Comparison of ENCODE assay signal across 8 cellular contexts in the genomic region with DNA sequence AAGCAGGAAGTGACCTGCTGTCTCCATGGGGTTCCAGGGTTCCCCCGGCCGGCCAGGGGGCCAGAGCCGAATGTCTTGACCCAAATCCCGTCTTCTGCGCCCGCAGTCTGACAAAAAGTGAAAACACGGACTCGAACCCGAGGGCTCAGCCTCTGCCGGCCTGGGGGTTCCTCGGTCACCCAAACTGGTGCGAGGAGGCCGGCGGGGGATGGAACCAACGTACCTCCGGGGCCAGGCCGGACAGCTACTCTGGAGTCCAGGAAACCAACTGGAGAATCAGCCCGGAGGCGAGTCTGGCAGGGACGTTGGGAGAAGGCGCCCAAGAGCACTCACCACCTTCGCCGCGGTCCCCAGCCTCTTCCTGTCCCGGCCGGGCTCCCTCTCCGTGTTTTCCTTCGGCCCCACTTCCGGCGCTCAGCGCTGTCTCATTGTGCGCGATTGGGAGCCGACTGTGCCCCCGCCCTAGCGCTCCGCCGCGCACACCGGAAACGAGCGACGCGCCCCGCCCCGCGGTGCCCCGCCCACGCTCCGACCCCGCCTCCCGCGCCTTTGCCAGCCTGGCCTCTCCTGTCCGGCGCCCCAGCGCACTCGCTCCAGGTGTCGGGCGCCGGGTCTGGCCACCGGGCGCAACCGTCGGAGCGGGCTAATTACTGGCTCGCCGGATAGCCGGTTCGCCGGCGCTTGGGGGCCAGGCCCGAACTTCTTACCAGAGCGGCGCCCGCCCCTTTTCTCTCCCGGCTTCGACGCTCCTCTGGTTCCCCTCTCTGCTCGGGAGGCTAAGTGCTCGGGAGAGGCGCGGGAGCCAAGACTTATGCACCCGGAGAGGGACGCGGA. TPM values are rescaled to one million over a fixed set of nuclear protein-coding genes. Genes with fewer than 3 reads are reported as not detected.
A peak's percentile ranks its signal among the peaks of the same experiment; 100 is the strongest.
DNase-seq lines count a peak whose midpoint lies in the region; ATAC-seq and TF ChIP-seq lines count a peak whose summit lies in the region.

A gene with protein sequence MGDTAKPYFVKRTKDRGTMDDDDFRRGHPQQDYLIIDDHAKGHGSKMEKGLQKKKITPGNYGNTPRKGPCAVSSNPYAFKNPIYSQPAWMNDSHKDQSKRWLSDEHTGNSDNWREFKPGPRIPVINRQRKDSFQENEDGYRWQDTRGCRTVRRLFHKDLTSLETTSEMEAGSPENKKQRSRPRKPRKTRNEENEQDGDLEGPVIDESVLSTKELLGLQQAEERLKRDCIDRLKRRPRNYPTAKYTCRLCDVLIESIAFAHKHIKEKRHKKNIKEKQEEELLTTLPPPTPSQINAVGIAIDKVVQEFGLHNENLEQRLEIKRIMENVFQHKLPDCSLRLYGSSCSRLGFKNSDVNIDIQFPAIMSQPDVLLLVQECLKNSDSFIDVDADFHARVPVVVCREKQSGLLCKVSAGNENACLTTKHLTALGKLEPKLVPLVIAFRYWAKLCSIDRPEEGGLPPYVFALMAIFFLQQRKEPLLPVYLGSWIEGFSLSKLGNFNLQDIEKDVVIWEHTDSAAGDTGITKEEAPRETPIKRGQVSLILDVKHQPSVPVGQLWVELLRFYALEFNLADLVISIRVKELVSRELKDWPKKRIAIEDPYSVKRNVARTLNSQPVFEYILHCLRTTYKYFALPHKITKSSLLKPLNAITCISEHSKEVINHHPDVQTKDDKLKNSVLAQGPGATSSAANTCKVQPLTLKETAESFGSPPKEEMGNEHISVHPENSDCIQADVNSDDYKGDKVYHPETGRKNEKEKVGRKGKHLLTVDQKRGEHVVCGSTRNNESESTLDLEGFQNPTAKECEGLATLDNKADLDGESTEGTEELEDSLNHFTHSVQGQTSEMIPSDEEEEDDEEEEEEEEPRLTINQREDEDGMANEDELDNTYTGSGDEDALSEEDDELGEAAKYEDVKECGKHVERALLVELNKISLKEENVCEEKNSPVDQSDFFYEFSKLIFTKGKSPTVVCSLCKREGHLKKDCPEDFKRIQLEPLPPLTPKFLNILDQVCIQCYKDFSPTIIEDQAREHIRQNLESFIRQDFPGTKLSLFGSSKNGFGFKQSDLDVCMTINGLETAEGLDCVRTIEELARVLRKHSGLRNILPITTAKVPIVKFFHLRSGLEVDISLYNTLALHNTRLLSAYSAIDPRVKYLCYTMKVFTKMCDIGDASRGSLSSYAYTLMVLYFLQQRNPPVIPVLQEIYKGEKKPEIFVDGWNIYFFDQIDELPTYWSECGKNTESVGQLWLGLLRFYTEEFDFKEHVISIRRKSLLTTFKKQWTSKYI (N-terminal part only) (minus strand): TSS at position 363 of the 834 bp plus-strand sequence. CDS start 1,211 bp downstream, outside the sequence.

- ATAC-seq in activated T-helper 17 cell treated with anti-CD3 and anti-CD28 coated beads, Interleukin-2, amount 50 U/mL, for 72 hours (replicated peaks): peak; percentile 88
- ATAC-seq in naive thymus-derived CD8-positive, alpha-beta T cell: peak; percentile 90 to 94
- ATAC-seq in stimulated activated naive B cell treated with anti-CD40 and anti-IgM and Interleukin-4, amounts not matched to agents 10 μg/mL and 1 μg/mL and 100 μg/mL, for 72 hours (replicated peaks): peak; percentile 91 to 94

- POLR2A ChIA-PET in RWPE1 (lab: Yijun Ruan, JAX; ENCODE audit: low non-redundant PET): no interaction called here
- POLR2A ChIA-PET in naive thymus-derived CD8-positive, alpha-beta T cell (lab: Charles Lee): interaction anchor here (0.8 to 1.3 kb wide), 2 partner anchors 14 to 72 kb away, joined by 3 to 6 read pairs; partner anchors contain the start of gene ISCA1

- H3K4me3 ChIP-seq in fibroblast of mammary gland (ENCODE audit: control insufficient read depth, low read depth, low read length): peak within 1 kb of the TSS; percentile 98

- H3K27ac ChIP-seq in RWPE1: peak within 1 kb of the TSS; percentile 91

- CTCF ChIA-PET in RWPE1 (lab: Yijun Ruan, JAX): no interaction called here

- peak within 1 kb of the TSS; percentile 99 for H3K27ac Mint-ChIP-seq in activated T-helper 17 cell treated with anti-CD3 and anti-CD28 coated beads, Interleukin-2, amount 50 U/mL, for 72 hours
- H3K27ac Mint-ChIP-seq in naive thymus-derived CD8-positive, alpha-beta T cell: peak within 1 kb of the TSS; percentile 76 to 97 (median 95)
- peak within 1 kb of the TSS; percentile 97 for H3K27ac Mint-ChIP-seq in stimulated activated naive B cell treated with anti-CD40 and anti-IgM and Interleukin-4, amounts not matched to agents 10 μg/mL and 1 μg/mL and 100 μg/mL, for 72 hours

- H3K4me3 Mint-ChIP-seq in activated T-helper 17 cell treated with anti-CD3 and anti-CD28 coated beads, Interleukin-2, amount 50 U/mL, for 72 hours: peak within 1 kb of the TSS; percentile 95
- H3K4me3 Mint-ChIP-seq in naive thymus-derived CD8-positive, alpha-beta T cell: peak within 1 kb of the TSS; percentile 94 to 99 (median 96)
- H3K4me3 Mint-ChIP-seq in stimulated activated naive B cell treated with anti-CD40 and anti-IgM and Interleukin-4, amounts not matched to agents 10 μg/mL and 1 μg/mL and 100 μg/mL, for 72 hours: peak within 1 kb of the TSS; percentile 93 to 96

- H3K9me3 Mint-ChIP-seq in activated T-helper 17 cell treated with anti-CD3 and anti-CD28 coated beads, Interleukin-2, amount 50 U/mL, for 72 hours: no peaks in the 10 kb centered on the region
- H3K9me3 Mint-ChIP-seq in naive thymus-derived CD8-positive, alpha-beta T cell: no peaks in the 10 kb centered on the region
- H3K9me3 Mint-ChIP-seq in stimulated activated naive B cell treated with anti-CD40 and anti-IgM and Interleukin-4, amounts not matched to agents 10 μg/mL and 1 μg/mL and 100 μg/mL, for 72 hours: no peaks in the 10 kb centered on the region

- H3K4me1 Mint-ChIP-seq in activated T-helper 17 cell treated with anti-CD3 and anti-CD28 coated beads, Interleukin-2, amount 50 U/mL, for 72 hours: peaks cover 13% of the 10 kb centered on the region
- H3K4me1 Mint-ChIP-seq in naive thymus-derived CD8-positive, alpha-beta T cell: peaks cover 14 to 56% (median 42%) of the 10 kb centered on the region in 4 donors
- peaks cover 16 to 44% of the 10 kb centered on the region in 2 donors for H3K4me1 Mint-ChIP-seq in stimulated activated naive B cell treated with anti-CD40 and anti-IgM and Interleukin-4, amounts not matched to agents 10 μg/mL and 1 μg/mL and 100 μg/mL, for 72 hours

- H3K27me3 Mint-ChIP-seq in activated T-helper 17 cell treated with anti-CD3 and anti-CD28 coated beads, Interleukin-2, amount 50 U/mL, for 72 hours: no peaks in the 10 kb centered on the region
- no peaks in the 10 kb centered on the region for H3K27me3 Mint-ChIP-seq in naive thymus-derived CD8-positive, alpha-beta T cell
- no peaks in the 10 kb centered on the region for H3K27me3 Mint-ChIP-seq in stimulated activated naive B cell treated with anti-CD40 and anti-IgM and Interleukin-4, amounts not matched to agents 10 μg/mL and 1 μg/mL and 100 μg/mL, for 72 hours

- peaks cover 50% of the 10 kb centered on the region for H3K36me3 Mint-ChIP-seq in activated T-helper 17 cell treated with anti-CD3 and anti-CD28 coated beads, Interleukin-2, amount 50 U/mL, for 72 hours (ENCODE audit: low read depth)
- peaks cover 0 to 20% (median 12%) of the 10 kb centered on the region in 3 donors for H3K36me3 Mint-ChIP-seq in naive thymus-derived CD8-positive, alpha-beta T cell
- peaks cover 8% of the 10 kb centered on the region in 2 donors for H3K36me3 Mint-ChIP-seq in stimulated activated naive B cell treated with anti-CD40 and anti-IgM and Interleukin-4, amounts not matched to agents 10 μg/mL and 1 μg/mL and 100 μg/mL, for 72 hours

- DNase-seq in EH (ENCODE audit: low read depth) (peak; percentile 96), GOT3 (lab: John Stamatoyannopoulos, UW) (peak; percentile 50), LHCN-M2 (ENCODE audit: low read depth) (peak; percentile 96), RWPE1 (ENCODE audit: low spot score) (peak; percentile 97), fibroblast of mammary gland (ENCODE audit: low read depth) (peak; percentile 92)
- peak; percentile 86 to 96 (median 93) for DNase-seq in naive thymus-derived CD8-positive, alpha-beta T cell
- DNase-seq in stimulated activated naive B cell treated with anti-CD40 and anti-IgM and Interleukin-4, amounts not matched to agents 10 μg/mL and 1 μg/mL and 100 μg/mL, for 72 hours: peak; percentile 93

- TF ChIP-seq CTCF in RWPE1 (conservative IDR thresholded peaks at IDR 0.05; ENCODE audit: low read depth) (no peak), fibroblast of mammary gland (conservative IDR thresholded peaks at IDR 0.05; ENCODE audit: control insufficient read depth, insufficient read depth, low read depth, low read length) (no peak)

RNA-seq across cellular contexts. Expression of the gene that starts here (rescaled TPM):
- total RNA-seq in LHCN-M2 (2014; rRNA removed): 38.1 and 47.4 TPM in 2 replicates
- 7.6 TPM for polyA plus RNA-seq in LHCN-M2 (2012)
- 10 to 100 TPM; 42.7 to 79.0 TPM for total RNA-seq in activated T-helper 17 cell treated with anti-CD3 and anti-CD28 coated beads, Interleukin-2, amount 50 U/mL, for 72 hours
- total RNA-seq in naive thymus-derived CD8-positive, alpha-beta T cell: 10 to 100 TPM; 48.8 to 50.5 TPM
- polyA plus RNA-seq in naive thymus-derived CD8-positive, alpha-beta T cell: 10 to 100 TPM in 2 of 3 donors, 1 to 10 TPM in 1; 9.6 to 16.9 (median 14.3) TPM

Comparison
In these comparisons a context has a peak if more than half of its experiments do, and no peak if none do; other contexts are left out.
1. Peak in every context shown above with its lines: DNase-seq, ATAC-seq, H3K4me3 ChIP-seq and H3K27ac ChIP-seq.